ENCODE assay signal across 2 cellular contexts in genomic region chr20:37413354-37413753, GRCh38.
TF ChIP-seq lines count a peak whose summit lies in the region.

No MANE protein-coding gene starts in this region.

TF ChIP-seq in HepG2, 621 proteins besides CTCF, POLR2A, EP300 and RAD21 (continued from another document):
- TF ChIP-seq HOXA5 (CRISPR knock-in tag; IDR thresholded peaks at IDR 0.05), result no peak
- TF ChIP-seq GZF1 (CRISPR knock-in tag; IDR thresholded peaks at IDR 0.05), result no peak

TF ChIP-seq in HEK293, 187 proteins besides CTCF, POLR2A, EP300 and RAD21 (continued from another document):
- TF ChIP-seq, protein P1, sequence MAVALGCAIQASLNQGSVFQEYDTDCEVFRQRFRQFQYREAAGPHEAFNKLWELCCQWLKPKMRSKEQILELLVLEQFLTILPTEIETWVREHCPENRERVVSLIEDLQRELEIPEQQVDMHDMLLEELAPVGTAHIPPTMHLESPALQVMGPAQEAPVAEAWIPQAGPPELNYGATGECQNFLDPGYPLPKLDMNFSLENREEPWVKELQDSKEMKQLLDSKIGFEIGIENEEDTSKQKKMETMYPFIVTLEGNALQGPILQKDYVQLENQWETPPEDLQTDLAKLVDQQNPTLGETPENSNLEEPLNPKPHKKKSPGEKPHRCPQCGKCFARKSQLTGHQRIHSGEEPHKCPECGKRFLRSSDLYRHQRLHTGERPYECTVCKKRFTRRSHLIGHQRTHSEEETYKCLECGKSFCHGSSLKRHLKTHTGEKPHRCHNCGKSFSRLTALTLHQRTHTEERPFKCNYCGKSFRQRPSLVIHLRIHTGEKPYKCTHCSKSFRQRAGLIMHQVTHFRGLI (tag by site-specific recombination; IDR thresholded peaks at IDR 0.05), result 0 out of 2 replicates have a peak, but pooled peaks have one; percentile 34
- TF ChIP-seq, protein P2, sequence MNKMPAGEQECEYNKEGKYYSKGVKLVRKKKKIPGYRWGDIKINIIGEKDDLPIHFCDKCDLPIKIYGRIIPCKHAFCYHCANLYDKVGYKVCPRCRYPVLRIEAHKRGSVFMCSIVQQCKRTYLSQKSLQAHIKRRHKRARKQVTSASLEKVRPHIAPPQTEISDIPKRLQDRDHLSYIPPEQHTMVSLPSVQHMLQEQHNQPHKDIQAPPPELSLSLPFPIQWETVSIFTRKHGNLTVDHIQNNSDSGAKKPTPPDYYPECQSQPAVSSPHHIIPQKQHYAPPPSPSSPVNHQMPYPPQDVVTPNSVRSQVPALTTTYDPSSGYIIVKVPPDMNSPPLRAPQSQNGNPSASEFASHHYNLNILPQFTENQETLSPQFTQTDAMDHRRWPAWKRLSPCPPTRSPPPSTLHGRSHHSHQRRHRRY (tag by site-specific recombination; IDR thresholded peaks at IDR 0.05), result no peak
- TF ChIP-seq GLIS2 (tag by site-specific recombination; IDR thresholded peaks at IDR 0.05), result 0 out of 2 replicates have a peak, but pooled peaks have one; percentile 23
- TF ChIP-seq GLI2 (tag by site-specific recombination; IDR thresholded peaks at IDR 0.05; ENCODE audit: borderline replicate concordance, low read depth), result no peak
- TF ChIP-seq ZNF394 (tag by site-specific recombination; IDR thresholded peaks at IDR 0.05; ENCODE audit: borderline replicate concordance), result no peak
- no peak for TF ChIP-seq ZNF433 (tag by site-specific recombination; IDR thresholded peaks at IDR 0.05; ENCODE audit: low read depth)
